In genomic region chr2:9820020-9820973, GRCh38 we compare ENCODE assay signal across 13 cellular contexts. TPM values are rescaled to one million over a fixed set of nuclear protein-coding genes. Genes with fewer than 3 reads are reported as not detected.
DNase-seq lines count a peak whose midpoint lies in the region; FAIRE-seq and TF ChIP-seq lines count a peak whose summit lies in the region.
"Had no signal": no experiment of that assay in that cellular context is flagged by ENCODE, and none has a peak within 500 bp of the region (broad histone marks: within the 10 kb centered on the region; RNA-seq: fewer than 3 reads in every experiment).

No MANE protein-coding gene starts in this region.

- H4K91ac ChIP-seq in H1 (replicated peaks; ENCODE audit: insufficient read length, low read length) = no peak overlapping the region
- peak overlapping the region; percentile 50 for H4K91ac ChIP-seq in mesenchymal stem cell (ENCODE audit: low read length)

- DNase-seq in AG20443 (ENCODE audit: low spot score) (peak; percentile 44), M059J (ENCODE audit: low read depth) (peak; percentile 70), H1 (ENCODE audit: low read depth in 1 of 2, low spot score in 2 of 2) (peak in 1 of 2 experiments; percentile 39), mesenchymal stem cell (peak; percentile 33), NCI-H446 (lab: John Stamatoyannopoulos, UW) (no peak), BE2C (no peak), HEK293T (ENCODE audit: extremely low spot score) (no peak), GM19238 (ENCODE audit: insufficient read length, low spot score) (no peak)
- DNase-seq: activated T-cell treated with anti-CD3 and anti-CD28 coated beads, Interleukin-2, amount 50 U/mL, for 24 hours; NCI-H2171 treated with DMSO at 0.1 percent for 48 hours; stimulated activated CD4-positive, alpha-beta T cell treated with anti-CD3 and anti-CD28 coated beads, Interleukin-4, amount 100 ng/mL, for 24 hours had no signal

- H3K4ac ChIP-seq in H1 (replicated peaks; ENCODE audit: insufficient read length, low read depth, low read length) (no peak overlapping the region), mesenchymal stem cell (ENCODE audit: low read depth in 1 of 2, low read length in 2 of 2) (no peak overlapping the region)

- H3K56ac ChIP-seq in H1 (replicated peaks; ENCODE audit: insufficient read length, low read depth, low read length) = no peak overlapping the region

- no peaks in the 10 kb centered on the region for H3K79me2 ChIP-seq in H1 (ENCODE audit: control insufficient read depth in 1 of 2, insufficient read depth in 2 of 2, low read length in 2 of 2)

- peaks cover 0 to 4% (median 0%) of the 10 kb centered on the region in 4 experiments; a peak in 4 of 7 replicates for H3K4me1 ChIP-seq in H1 (replicated peaks in 1 of 4; ENCODE audit: control insufficient read depth in 3 of 4, insufficient read depth in 4 of 4, low read length in 3 of 4)
- peaks cover 17% of the 10 kb centered on the region for H3K4me1 ChIP-seq in mesenchymal stem cell (ENCODE audit: control insufficient read depth, insufficient read depth, low read depth, low read length)
- H3K4me1 ChIP-seq in BE2C = no peaks in the 10 kb centered on the region

- H3K27ac ChIP-seq in H1 (ENCODE audit: low read depth, low read length) = no peak overlapping the region
- no peak overlapping the region for H3K27ac ChIP-seq in mesenchymal stem cell (ENCODE audit: low read length, poor library complexity, severe bottlenecking)
- H3K27ac ChIP-seq: BLaER1 treated with 17β-estradiol and CSF1 and Interleukin-3, amounts not matched to agents 10 nM and 100 nM had no signal

- no peak for TF ChIP-seq EP300 in H1 (IDR thresholded peaks at IDR 0.05; ENCODE audit: borderline replicate concordance in 1 of 2, low read depth in 2 of 2, low read length in 2 of 2)

- H4K8ac ChIP-seq in H1 (ENCODE audit: extremely low read depth, insufficient read depth, low read length) (peak overlapping the region; percentile 68; the same call in 1 of the 2 replicates), mesenchymal stem cell (ENCODE audit: low read length) (peak overlapping the region; percentile 69)

- TF ChIP-seq CTCF in H1 (IDR thresholded peaks at IDR 0.05; ENCODE audit: control extremely low read depth in 1 of 3, insufficient read depth in 1 of 3, low read depth in 1 of 3, low read length in 3 of 3) (no peak), BE2C (IDR thresholded peaks at IDR 0.05; ENCODE audit: low read depth, low read length) (no peak)

- CTCF ChIA-PET in H1 (lab: Charles Lee; ENCODE audit: partially characterized antibody) (interaction anchor here (0.9 to 1.1 kb wide), 2 partner anchors 20 to 227 kb away, joined by 3 to 8 read pairs; no protein-coding TSS in a partner anchor), HEK293T (lab: Yijun Ruan, JAX) (no interaction called here)

- H4K5ac ChIP-seq in H1 (ENCODE audit: insufficient read length, low read depth, low read length) = no peak overlapping the region

- H2BK120ac ChIP-seq in H1 (replicated peaks; ENCODE audit: low read depth, low read length) (no peak overlapping the region), mesenchymal stem cell (ENCODE audit: low read depth, low read length) (no peak overlapping the region)

- H3K9ac ChIP-seq in H1 (replicated peaks in 1 of 4; ENCODE audit: extremely low read depth in 1 of 4, low read depth in 3 of 4, low read length in 3 of 4) (no peak overlapping the region), mesenchymal stem cell (ENCODE audit: low read length) (no peak overlapping the region)
- H3K9ac ChIP-seq: BLaER1 treated with 17β-estradiol and CSF1 and Interleukin-3, amounts not matched to agents 10 nM and 100 nM had no signal

- no peaks in the 10 kb centered on the region for H3K79me1 ChIP-seq in H1 (ENCODE audit: low read depth, low read length)
- no peaks in the 10 kb centered on the region for H3K79me1 ChIP-seq in mesenchymal stem cell (replicated peaks; ENCODE audit: low read length, poor library complexity, severe bottlenecking)

- no peak for TF ChIP-seq RAD21 in H1 (IDR thresholded peaks at IDR 0.05 in 1 of 2, conservative IDR thresholded peaks at IDR 0.05 in 1 of 2; ENCODE audit: low read depth in 2 of 2, low read length in 2 of 2)

- H2BK12ac ChIP-seq in H1 (ENCODE audit: low read depth, low read length) = 0 out of 2 replicates have a peak overlapping the region, but pooled peaks have one; percentile 60
- H2BK12ac ChIP-seq in mesenchymal stem cell (ENCODE audit: low read length in 2 of 2) = peak overlapping the region in 1 of 2 experiments; percentile 66

- no peak overlapping the region for H3K14ac ChIP-seq in H1 (ENCODE audit: insufficient read length)
- no peak overlapping the region for H3K14ac ChIP-seq in mesenchymal stem cell (ENCODE audit: low read length in 2 of 2)

- H3K9me3 ChIP-seq in H1 (ENCODE audit: insufficient read depth in 2 of 2, low read depth in 1 of 2, low read length in 1 of 2) (no peaks in the 10 kb centered on the region), mesenchymal stem cell (ENCODE audit: control insufficient read depth, low read length) (no peaks in the 10 kb centered on the region), BE2C (no peaks in the 10 kb centered on the region)
- H3K9me3 ChIP-seq: BLaER1 treated with 17β-estradiol and CSF1 and Interleukin-3, amounts not matched to agents 10 nM and 100 nM had no signal

- H3K36me3 ChIP-seq in H1 (ENCODE audit: control insufficient read depth in 2 of 4, insufficient read depth in 4 of 4, low read length in 3 of 4) (no peaks in the 10 kb centered on the region), mesenchymal stem cell (ENCODE audit: control insufficient read depth in 1 of 2, insufficient read depth in 2 of 2, low read depth in 1 of 2, low read length in 2 of 2) (no peaks in the 10 kb centered on the region), BE2C (no peaks in the 10 kb centered on the region)
- H3K36me3 ChIP-seq: BLaER1 treated with 17β-estradiol and CSF1 and Interleukin-3, amounts not matched to agents 10 nM and 100 nM had no signal

- H2BK5ac ChIP-seq in H1 (ENCODE audit: low read depth, low read length) (no peak overlapping the region), mesenchymal stem cell (ENCODE audit: low read depth, low read length, poor library complexity, severe bottlenecking) (no peak overlapping the region)

- H2AK5ac ChIP-seq in H1 (ENCODE audit: low read depth, low read length) (0 out of 2 replicates have a peak overlapping the region, but pooled peaks have one; percentile 9), mesenchymal stem cell (ENCODE audit: low read length, severe bottlenecking) (no peak overlapping the region)

- no peak overlapping the region for H3K23ac ChIP-seq in H1 (ENCODE audit: insufficient read length)
- H3K23ac ChIP-seq in mesenchymal stem cell (ENCODE audit: low read length in 2 of 2) = no peak overlapping the region

- H4K20me1 ChIP-seq in H1 (replicated peaks in 1 of 2; ENCODE audit: control insufficient read depth in 1 of 2, insufficient read depth in 2 of 2, low read length in 2 of 2) = no peaks in the 10 kb centered on the region
- H4K20me1 ChIP-seq: BLaER1 treated with 17β-estradiol and CSF1 and Interleukin-3, amounts not matched to agents 10 nM and 100 nM had no signal

- 88% methylated on average over 29 of the region's 32 CpGs; no CpG with 5 or more reads in 1 of the 2 experiments for WGBS in H1 (ENCODE audit: extremely low coverage in 1 of 2, insufficient coverage in 1 of 2, insufficient read length in 1 of 2, insufficient replicate concordance in 2 of 2, low coverage in 1 of 2, low lambda C conversion rate in 2 of 2, missing lambda C conversion rate in 1 of 2), 2 experiments
- 79% methylated on average over 29 of the region's 32 CpGs for WGBS in mesenchymal stem cell

- H2AFZ ChIP-seq in H1 (ENCODE audit: low read length) = 0 out of 2 replicates have a peak overlapping the region, but pooled peaks have one; percentile 62
- no peak overlapping the region for H2AFZ ChIP-seq in mesenchymal stem cell (ENCODE audit: low read depth, low read length)

- POLR2A ChIA-PET in H1 (lab: Charles Lee; ENCODE audit: partially characterized antibody) (interaction anchor here (1.2 kb wide), 1 partner anchor 11 kb away, joined by 4 read pairs; no protein-coding TSS in a partner anchor), HEK293T (lab: Yijun Ruan, JAX) (interaction anchor here (3.9 kb wide), 1 partner anchor 24 kb away, joined by 25 read pairs; the partner anchor contains the start of gene TAF1B)

- H2BK20ac ChIP-seq in H1 (ENCODE audit: low read length) = peak overlapping the region; percentile 72; the same call in 1 of the 2 replicates

- no peak overlapping the region for H2BK15ac ChIP-seq in H1 (ENCODE audit: low read length)
- peak overlapping the region; percentile 40 for H2BK15ac ChIP-seq in mesenchymal stem cell (ENCODE audit: low read depth, poor library complexity, severe bottlenecking)

- H3K23me2 ChIP-seq in H1 (ENCODE audit: low read depth, low read length) = no peaks in the 10 kb centered on the region

- no peak overlapping the region for H3K18ac ChIP-seq in H1 (ENCODE audit: extremely low read depth, low read length)
- no peak overlapping the region for H3K18ac ChIP-seq in mesenchymal stem cell (ENCODE audit: low read depth in 1 of 2, low read length in 2 of 2)

- no peak for TF ChIP-seq POLR2A in H1 (IDR thresholded peaks at IDR 0.05; ENCODE audit: control extremely low read depth in 1 of 2, low read depth in 2 of 2, low read length in 2 of 2)

- H3K27me3 ChIP-seq in H1 (replicated peaks in 1 of 4; ENCODE audit: control insufficient read depth in 3 of 4, extremely low read depth in 1 of 4, insufficient read depth in 3 of 4, low read length in 3 of 4) = no peaks in the 10 kb centered on the region
- H3K27me3 ChIP-seq in mesenchymal stem cell (ENCODE audit: control insufficient read depth in 1 of 2, insufficient read depth in 1 of 2, low read length in 2 of 2) = no peaks in the 10 kb centered on the region
- no peaks in the 10 kb centered on the region for H3K27me3 ChIP-seq in BE2C
- H3K27me3 ChIP-seq: BLaER1 treated with 17β-estradiol and CSF1 and Interleukin-3, amounts not matched to agents 10 nM and 100 nM had no signal

- no peak for FAIRE-seq in H1 (lab: Jason Lieb, UNC)
- FAIRE-seq: TTC549 had no signal

- H3K4me2 ChIP-seq in H1 (ENCODE audit: insufficient read depth in 1 of 2, low read depth in 2 of 2, low read length in 2 of 2) (peak overlapping the region in 1 of 2 experiments; percentile 13; a peak in 1 of 4 replicates), mesenchymal stem cell (ENCODE audit: low read length, poor library complexity, severe bottlenecking) (no peak overlapping the region)
- H3K4me2 ChIP-seq: BLaER1 treated with 17β-estradiol and CSF1 and Interleukin-3, amounts not matched to agents 10 nM and 100 nM had no signal

- no peak overlapping the region for H3K4me3 ChIP-seq in H1 (ENCODE audit: extremely low read depth in 1 of 4, insufficient read depth in 2 of 4, low read depth in 3 of 4, low read length in 4 of 4)
- no peak overlapping the region for H3K4me3 ChIP-seq in mesenchymal stem cell (ENCODE audit: insufficient read depth in 1 of 2, low read depth in 1 of 2, low read length in 2 of 2)
- no peak overlapping the region for H3K4me3 ChIP-seq in BE2C (ENCODE audit: low read depth, low read length)
- H3K4me3 ChIP-seq: BLaER1 treated with 17β-estradiol and CSF1 and Interleukin-3, amounts not matched to agents 10 nM and 100 nM had no signal

RNA-seq across cellular contexts. Expression of gene TAF1B, which starts 23.0 kb away (rescaled TPM):
- 15.1 and 30.3 TPM in 2 replicates for total RNA-seq in M059J (2014; rRNA removed; shearing (Covaris generic))
- 25.2 and 25.8 TPM in 2 replicates for total RNA-seq in H1 (2021; fragmentation: NEBNext Ultra II Directional; extraction: Animal tissue kit (Norgen Biotek cat#: 25700))
- 5.4 and 6.6 TPM in 2 replicates for polyA plus RNA-seq in H1 (2011; rRNA removed)
- 7.3 TPM for polyA plus RNA-seq in H1 (2011; cell fraction: cytosol; rRNA removed)
- 7.4 TPM for polyA plus RNA-seq in H1 (2011; cell fraction: nucleus; rRNA removed)
- 6.8 to 12.0 TPM (median 7.8 TPM) in 4 replicates for polyA plus RNA-seq in H1 (2012, experiment 1 of 2)
- 1.3 TPM for polyA plus RNA-seq in H1 (2012, experiment 2 of 2)
- polyA plus RNA-seq in H1 (2013, experiment 1 of 2) = 17.6 TPM
- polyA plus RNA-seq in H1 (2013, experiment 2 of 2) = 16.8 TPM
- polyA minus RNA-seq in H1 (2011; rRNA and poly(A)+ RNA removed) = 20.7 and 22.7 TPM in 2 replicates
- polyA minus RNA-seq in H1 (2011; cell fraction: cytosol; rRNA and poly(A)+ RNA removed) = 10.9 TPM
- 47.1 TPM for polyA minus RNA-seq in H1 (2011; cell fraction: nucleus; rRNA and poly(A)+ RNA removed)
- polyA plus RNA-seq in mesenchymal stem cell (2013, experiment 1 of 2) = 12.1 TPM
- polyA plus RNA-seq in mesenchymal stem cell (2013, experiment 2 of 2) = 12.5 TPM
- 8.5 TPM for polyA plus RNA-seq in BE2C (2012; ENCODE audit: insufficient read depth, insufficient read length, low read depth)

Comparison
In these comparisons a context has a peak if more than half of its experiments do, and no peak if none do; other contexts are left out.
1. DNase-seq: peak in AG20443 (single experiment), M059J (single experiment) and mesenchymal stem cell (single experiment); none in NCI-H446 (0 of 2), BE2C (single experiment), HEK293T (single experiment) and GM19238 (single experiment).